31 cellular contexts compared by ENCODE assay signal in genomic region chr19:54668353-54668752, GRCh38. TPM values are rescaled to one million over a fixed set of nuclear protein-coding genes. Genes with fewer than 3 reads are reported as not detected.
DNase-seq lines count a peak whose midpoint lies in the region; ATAC-seq, FAIRE-seq and TF ChIP-seq lines count a peak whose summit lies in the region.
"Had no signal": no experiment of that assay in that cellular context is flagged by ENCODE, and none has a peak within 500 bp of the region (broad histone marks: within the 10 kb centered on the region; RNA-seq: fewer than 3 reads in every experiment).

No MANE protein-coding gene starts in this region.

- H3K27me3 ChIP-seq in HepG2 (ENCODE audit: control insufficient read depth in 1 of 2, insufficient read depth in 2 of 2, low read length in 2 of 2) (no peaks in the 10 kb centered on the region), right lobe of liver (no peaks in the 10 kb centered on the region), MM.1S (replicated peaks; ENCODE audit: insufficient read depth, low read length) (peaks cover 5% of the 10 kb centered on the region; the same call in 1 of the 2 replicates), K562 (ENCODE audit: control insufficient read depth in 2 of 2, insufficient read depth in 2 of 2, low read length in 2 of 2) (peaks cover 9 to 51% of the 10 kb centered on the region in 2 experiments; a peak in 4 of 5 replicates)
- H3K27me3 ChIP-seq: BE2C, BLaER1 had no signal

- DNase-seq in HepG2 (ENCODE audit: low spot score) = no peak
- no peak for DNase-seq in right lobe of liver
- DNase-seq in MM.1S = no peak
- DNase-seq in K562 (ENCODE audit: extremely low read depth in 1 of 4, low spot score in 3 of 4) = no peak
- DNase-seq in stimulated activated naive CD8-positive, alpha-beta T cell treated with anti-CD3 and anti-CD28 coated beads, Interleukin-15, Interleukin-2, amounts not matched to agents 100 U/mL and 50 U/mL, for 24 hours = no peak
- DNase-seq: ACHN; BE2C; C1 segment of cervical spinal cord; CD4-positive, alpha-beta memory T cell; CD4-positive, CD25-positive, alpha-beta regulatory T cell; CD8-positive, alpha-beta memory T cell; COR-L47; DMS 273 treated with DMSO at 0.1 percent for 48 hours; DMS153; DMS53; DMS79; DND-41; EL; GDM1 had no signal

- BruUV-seq in HepG2 (replicated peaks; lab: Mats Ljungman, UMichigan) (no TSS peak), K562 (replicated peaks; lab: Mats Ljungman, UMichigan) (no TSS peak)

- H3K36me3 ChIP-seq in HepG2 (replicated peaks in 1 of 2; ENCODE audit: control insufficient read depth in 1 of 2, insufficient read depth in 2 of 2, low read length in 2 of 2) = no peaks in the 10 kb centered on the region
- H3K36me3 ChIP-seq in right lobe of liver = no peaks in the 10 kb centered on the region
- H3K36me3 ChIP-seq in MM.1S (replicated peaks; ENCODE audit: insufficient read depth, low read length) = no peaks in the 10 kb centered on the region
- H3K36me3 ChIP-seq in K562 (ENCODE audit: control insufficient read depth, insufficient read depth, low read length) = no peaks in the 10 kb centered on the region
- H3K36me3 ChIP-seq: BE2C had no signal

- H3K4me3 ChIP-seq in HepG2 (replicated peaks in 1 of 3; ENCODE audit: insufficient read depth in 1 of 3, low read depth in 2 of 3, low read length in 3 of 3) (no peak overlapping the region), right lobe of liver (no peak overlapping the region), MM.1S (ENCODE audit: low read length) (no peak overlapping the region), K562 (no peak overlapping the region)
- H3K4me3 ChIP-seq: BLaER1, GM12878 had no signal

- no peaks in the 10 kb centered on the region for H4K20me1 ChIP-seq in HepG2 (ENCODE audit: insufficient read depth, low read length)
- H4K20me1 ChIP-seq in MM.1S (ENCODE audit: insufficient read depth, low read length) = no peaks in the 10 kb centered on the region
- peaks cover 5% of the 10 kb centered on the region; the same call in 1 of the 2 replicates for H4K20me1 ChIP-seq in K562 (replicated peaks; ENCODE audit: control insufficient read depth, insufficient read depth, low read length)
- H4K20me1 ChIP-seq: BLaER1 had no signal

- no peak for ATAC-seq in HepG2
- ATAC-seq in right lobe of liver = no peak
- ATAC-seq in K562 = no peak
- ATAC-seq in stimulated activated naive CD8-positive, alpha-beta T cell treated with anti-CD3 and anti-CD28 coated beads, Interleukin-15, Interleukin-2, amounts not matched to agents 100 U/mL and 50 U/mL, for 24 hours = no peak
- no peak for ATAC-seq in HG03571 (IDR thresholded peaks at IDR 0.05; ENCODE audit: unreplicated experiment)
- ATAC-seq: GM12878 had no signal

- no peaks in the 10 kb centered on the region for H3K9me2 ChIP-seq in MM.1S (replicated peaks; ENCODE audit: insufficient read depth, low read length)

- H2AFZ ChIP-seq in HepG2 (ENCODE audit: low read length) (no peak overlapping the region), MM.1S (ENCODE audit: low read length) (no peak overlapping the region), K562 (ENCODE audit: low read depth, low read length) (no peak overlapping the region)

- FAIRE-seq in HepG2 (lab: Jason Lieb, UNC) = no peak
- FAIRE-seq in K562 (lab: Jason Lieb, UNC) = no peak
- FAIRE-seq: GM12878, GM12892, GM18507 had no signal

- TF ChIP-seq POLR2A in HepG2 (IDR thresholded peaks at IDR 0.05; ENCODE audit: insufficient read depth in 1 of 2, low read depth in 2 of 2, low read length in 2 of 2) (no peak), right lobe of liver (IDR thresholded peaks at IDR 0.05) (no peak), K562 (conservative IDR thresholded peaks at IDR 0.05) (no peak)

- peaks cover 8% of the 10 kb centered on the region; the same call in 1 of the 2 replicates for H3F3A ChIP-seq in MM.1S (ENCODE audit: insufficient read depth, low read length)

- TF ChIP-seq CTCF in HepG2 (CRISPR knock-in tag; IDR thresholded peaks at IDR 0.05) (no peak), right lobe of liver (IDR thresholded peaks at IDR 0.05) (no peak), MM.1S (IDR thresholded peaks at IDR 0.05; ENCODE audit: low read length) (no peak), K562 (IDR thresholded peaks at IDR 0.05 in 2 of 3, conservative IDR thresholded peaks at IDR 0.05 in 1 of 3; ENCODE audit: insufficient read depth in 2 of 3, low read depth in 1 of 3, low read length in 3 of 3) (no peak)

- H3K4me2 ChIP-seq in HepG2 (ENCODE audit: low read depth, low read length) (no peak overlapping the region), MM.1S (ENCODE audit: low read depth, low read length) (no peak overlapping the region), K562 (ENCODE audit: insufficient read depth, low read length) (no peak overlapping the region)
- H3K4me2 ChIP-seq: BLaER1 had no signal

- TF ChIP-seq RAD21 in HepG2 (CRISPR knock-in tag; IDR thresholded peaks at IDR 0.05) (no peak), K562 (CRISPR knock-in tag; conservative IDR thresholded peaks at IDR 0.05 in 1 of 2, IDR thresholded peaks at IDR 0.05 in 1 of 2) (no peak)

- no peak overlapping the region for H3K9ac ChIP-seq in HepG2 (ENCODE audit: insufficient read depth, low read depth, low read length)
- H3K9ac ChIP-seq in MM.1S (ENCODE audit: low read length) = no peak overlapping the region
- no peak overlapping the region for H3K9ac ChIP-seq in K562 (ENCODE audit: insufficient read depth in 1 of 2, low read depth in 2 of 2, low read length in 2 of 2)
- H3K9ac ChIP-seq: BLaER1 had no signal

- no peak overlapping the region for H3K27ac ChIP-seq in HepG2 (ENCODE audit: extremely low read length, insufficient read depth, low read length)
- no peak overlapping the region for H3K27ac ChIP-seq in right lobe of liver
- H3K27ac ChIP-seq in MM.1S (ENCODE audit: low read length) = peak overlapping the region; percentile 35; the same call in 1 of the 2 replicates
- H3K27ac ChIP-seq in K562 (ENCODE audit: extremely low read depth, low read depth, low read length) = no peak overlapping the region
- H3K27ac ChIP-seq: 22Rv1, BLaER1 had no signal

- H3K4me1 ChIP-seq in HepG2 (ENCODE audit: insufficient read depth, low read length) = no peaks in the 10 kb centered on the region
- H3K4me1 ChIP-seq in right lobe of liver = no peaks in the 10 kb centered on the region
- H3K4me1 ChIP-seq in MM.1S (ENCODE audit: low read length) = peaks cover 19% of the 10 kb centered on the region
- no peaks in the 10 kb centered on the region for H3K4me1 ChIP-seq in K562 (replicated peaks in 1 of 2; ENCODE audit: control insufficient read depth in 2 of 2, insufficient read depth in 2 of 2, low read length in 2 of 2)
- H3K4me1 ChIP-seq: BE2C had no signal

- TF ChIP-seq EP300 in HepG2 (IDR thresholded peaks at IDR 0.05; ENCODE audit: low read depth in 2 of 2, low read length in 2 of 2) (no peak), HepG2 (CRISPR knock-in tag; IDR thresholded peaks at IDR 0.05; ENCODE audit: borderline replicate concordance) (no peak), K562 (IDR thresholded peaks at IDR 0.05; ENCODE audit: low read length) (no peak)

- WGBS in HepG2 (ENCODE audit: low lambda C conversion rate) = 2% methylated on average over 1 of the region's 1 CpG
- WGBS in right lobe of liver (ENCODE audit: insufficient coverage, low coverage, low lambda C conversion rate, missing lambda C conversion rate) = 24% methylated on average over 1 of the region's 1 CpG
- 0% methylated on average over 1 of the region's 1 CpG for WGBS in K562 (ENCODE audit: insufficient coverage, low coverage, missing lambda C conversion rate)

- in situ Hi-C loops in HepG2 (cut with HindIII; ENCODE audit: extremely low pct_ligation_motif_present, low pct_unique_long_range_greater_than_20kb) (no loop called here), K562 (cut with MboI) (loop anchor here (25.0 kb wide), 1 partner anchor 769 kb away; the partner anchor contains the start of gene SHISA7)

- H3K9me3 ChIP-seq in HepG2 (ENCODE audit: low read length) (no peaks in the 10 kb centered on the region), right lobe of liver (no peaks in the 10 kb centered on the region), MM.1S (replicated peaks; ENCODE audit: insufficient read depth, low read length) (no peaks in the 10 kb centered on the region), K562 (replicated peaks; ENCODE audit: control insufficient read depth, insufficient read depth, low read depth, low read length) (no peaks in the 10 kb centered on the region)

- H3K9me1 ChIP-seq in K562 (ENCODE audit: control insufficient read depth, insufficient read depth, low read length) = no peaks in the 10 kb centered on the region

- POLR2A ChIA-PET in HepG2 (lab: Yijun Ruan, JAX) = no interaction called here
- POLR2A ChIA-PET in K562 (lab: Yijun Ruan, JAX) = no interaction called here

- intact Hi-C loops in HepG2 (cut with micrococcal nuclease; ENCODE audit: unreplicated experiment) = no loop called here
- intact Hi-C loops in right lobe of liver (cut with DNase I) = no loop called here
- intact Hi-C loops in K562 (cut with micrococcal nuclease) = no loop called here

- CTCF ChIA-PET in HepG2 (lab: Yijun Ruan, JAX; ENCODE audit: low intra/inter-chr PET ratio, low total read pairs) = no interaction called here
- CTCF ChIA-PET in K562 (lab: Yijun Ruan, JAX; ENCODE audit: low intra/inter-chr PET ratio) = no interaction called here

- H3K79me2 ChIP-seq in HepG2 (ENCODE audit: insufficient read depth, low read length) = no peaks in the 10 kb centered on the region
- peaks cover 24% of the 10 kb centered on the region for H3K79me2 ChIP-seq in MM.1S (ENCODE audit: low read length)
- no peaks in the 10 kb centered on the region for H3K79me2 ChIP-seq in K562 (ENCODE audit: control insufficient read depth, insufficient read depth, low read length)

RNA-seq across cellular contexts. Expression of gene LILRB4, which starts 5.6 kb away (rescaled TPM):
- total RNA-seq in HepG2 (2016; rRNA removed; fragmentation: Illumina TruSeq; extraction: Trizol) (not detected in 2 replicates), right lobe of liver (1 to 10 TPM; 1.9 to 9.5 (median 2.5) TPM), K562 (2014; rRNA removed) (not detected in 2 replicates), K562 (2014; rRNA removed; fragmentation: Illumina TruSeq; extraction: Trizol) (not detected in 2 replicates), K562 (2015; rRNA removed; fragmentation: Illumina TruSeq; extraction: Trizol) (not detected in 2 replicates), K562 (2021) (not detected in 2 replicates)
- not detected in 2 replicates for total RNA-seq in HepG2 (2016; cell fraction: cytosol; rRNA removed; fragmentation: Illumina TruSeq; extraction: Trizol; ENCODE audit: low read depth)
- not detected in 2 replicates for total RNA-seq in HepG2 (2016; cell fraction: insoluble cytoplasmic fraction; rRNA removed; fragmentation: Illumina TruSeq; extraction: Trizol)
- total RNA-seq in HepG2 (2016; cell fraction: membrane; rRNA removed; fragmentation: Illumina TruSeq; extraction: Trizol) = not detected in 2 replicates
- not detected in 2 replicates for total RNA-seq in HepG2 (2016; cell fraction: nucleus; rRNA removed; fragmentation: Illumina TruSeq; extraction: Trizol)
- polyA plus RNA-seq in HepG2 (2011; rRNA removed) (not detected in 2 replicates), K562 (2011; rRNA removed) (not detected in 2 replicates), K562 (2014; fragmentation: Illumina TruSeq; extraction: Trizol) (not detected in 2 replicates), K562 (2014; fragmentation: Nextera tagmentation; extraction: Ambion mirVana) (not detected), K562 (2014; rRNA removed) (not detected in 2 replicates)
- not detected in 2 replicates for polyA plus RNA-seq in HepG2 (2011; cell fraction: cytosol; rRNA removed)
- not detected in 2 replicates for polyA plus RNA-seq in HepG2 (2011; cell fraction: nucleus; rRNA removed)
- not detected in 2 replicates for polyA plus RNA-seq in HepG2 (2012)
- not detected in 2 replicates for polyA plus RNA-seq in HepG2 (2016; cell fraction: cytosol; fragmentation: Illumina TruSeq; extraction: Trizol; ENCODE audit: low read depth)
- polyA plus RNA-seq in HepG2 (2016; cell fraction: insoluble cytoplasmic fraction; fragmentation: Illumina TruSeq; extraction: Trizol; ENCODE audit: low read depth) = not detected in 2 replicates
- polyA plus RNA-seq in HepG2 (2016; cell fraction: membrane; fragmentation: Illumina TruSeq; extraction: Trizol; ENCODE audit: low read depth) = not detected in 2 replicates
- not detected in 2 replicates for polyA plus RNA-seq in HepG2 (2016; cell fraction: nucleus; fragmentation: Illumina TruSeq; extraction: Trizol; ENCODE audit: insufficient read depth, low read depth)
- polyA minus RNA-seq in HepG2 (2011; rRNA and poly(A)+ RNA removed; ENCODE audit: low replicate concordance) = not detected in 2 replicates
- not detected in 2 replicates for polyA minus RNA-seq in HepG2 (2011; cell fraction: cytosol; rRNA and poly(A)+ RNA removed)
- not detected in 2 replicates for polyA minus RNA-seq in HepG2 (2011; cell fraction: nucleus; rRNA and poly(A)+ RNA removed)
- total RNA-seq in K562 (2011; cell fraction: chromatin; rRNA removed; ENCODE audit: low replicate concordance) = not detected in 2 replicates
- total RNA-seq in K562 (2011; cell fraction: nucleolus; rRNA removed) = not detected in 2 replicates
- total RNA-seq in K562 (2011; cell fraction: nucleoplasm; rRNA removed) = not detected in 2 replicates
- 0.22 TPM in 1 of 2 replicates, not detected in the other for polyA plus RNA-seq in K562 (2011; cell fraction: cytosol; rRNA removed)
- not detected in 2 replicates for polyA plus RNA-seq in K562 (2011; cell fraction: nucleus; rRNA removed)
- 0.21 TPM in 1 of 2 replicates, not detected in the other for polyA plus RNA-seq in K562 (2012)
- polyA minus RNA-seq in K562 (2011; rRNA and poly(A)+ RNA removed) = not detected in 2 replicates
- not detected in 2 replicates for polyA minus RNA-seq in K562 (2011; cell fraction: cytosol; rRNA and poly(A)+ RNA removed)
- polyA minus RNA-seq in K562 (2011; cell fraction: nucleus; rRNA and poly(A)+ RNA removed) = not detected in 2 replicates
- total RNA-seq: A172; A673; CD4-positive, CD25-positive, alpha-beta regulatory T cell; G401 had no signal
- polyA plus RNA-seq: CD4-positive, alpha-beta memory T cell; CD4-positive, CD25-positive, alpha-beta regulatory T cell; CD8-positive, alpha-beta memory T cell had no signal

RNA-seq across cellular contexts. Expression of gene LILRB1, which starts 38.1 kb away (rescaled TPM):
- not detected in 2 replicates for total RNA-seq in HepG2 (2016; rRNA removed; fragmentation: Illumina TruSeq; extraction: Trizol)
- total RNA-seq in HepG2 (2016; cell fraction: cytosol; rRNA removed; fragmentation: Illumina TruSeq; extraction: Trizol; ENCODE audit: low read depth) = not detected in 2 replicates
- total RNA-seq in HepG2 (2016; cell fraction: insoluble cytoplasmic fraction; rRNA removed; fragmentation: Illumina TruSeq; extraction: Trizol) = not detected in 2 replicates
- not detected in 2 replicates for total RNA-seq in HepG2 (2016; cell fraction: membrane; rRNA removed; fragmentation: Illumina TruSeq; extraction: Trizol)
- total RNA-seq in HepG2 (2016; cell fraction: nucleus; rRNA removed; fragmentation: Illumina TruSeq; extraction: Trizol) = not detected in 2 replicates
- not detected in 2 replicates for polyA plus RNA-seq in HepG2 (2011; rRNA removed)
- 0.03 TPM in 1 of 2 replicates, not detected in the other for polyA plus RNA-seq in HepG2 (2011; cell fraction: cytosol; rRNA removed)
- 0.16 TPM in 1 of 2 replicates, not detected in the other for polyA plus RNA-seq in HepG2 (2011; cell fraction: nucleus; rRNA removed)
- not detected in 2 replicates for polyA plus RNA-seq in HepG2 (2012)
- polyA plus RNA-seq in HepG2 (2016; cell fraction: cytosol; fragmentation: Illumina TruSeq; extraction: Trizol; ENCODE audit: low read depth) = not detected in 2 replicates
- not detected in 2 replicates for polyA plus RNA-seq in HepG2 (2016; cell fraction: insoluble cytoplasmic fraction; fragmentation: Illumina TruSeq; extraction: Trizol; ENCODE audit: low read depth)
- polyA plus RNA-seq in HepG2 (2016; cell fraction: membrane; fragmentation: Illumina TruSeq; extraction: Trizol; ENCODE audit: low read depth) = not detected in 2 replicates
- not detected in 2 replicates for polyA plus RNA-seq in HepG2 (2016; cell fraction: nucleus; fragmentation: Illumina TruSeq; extraction: Trizol; ENCODE audit: insufficient read depth, low read depth)
- 0.16 TPM in 1 of 2 replicates, not detected in the other for polyA minus RNA-seq in HepG2 (2011; rRNA and poly(A)+ RNA removed; ENCODE audit: low replicate concordance)
- not detected in 2 replicates for polyA minus RNA-seq in HepG2 (2011; cell fraction: cytosol; rRNA and poly(A)+ RNA removed)
- not detected in 2 replicates for polyA minus RNA-seq in HepG2 (2011; cell fraction: nucleus; rRNA and poly(A)+ RNA removed)
- total RNA-seq in right lobe of liver = 10 to 100 TPM in 1 of 6 experiments, 1 to 10 TPM in 5; 1.7 to 21.9 (median 4.1) TPM
- total RNA-seq in K562 (2011; cell fraction: chromatin; rRNA removed; ENCODE audit: low replicate concordance) = not detected in 2 replicates
- total RNA-seq in K562 (2011; cell fraction: nucleolus; rRNA removed) = not detected in 2 replicates
- total RNA-seq in K562 (2011; cell fraction: nucleoplasm; rRNA removed) = not detected in 2 replicates
- not detected in 2 replicates for total RNA-seq in K562 (2014; rRNA removed)
- total RNA-seq in K562 (2014; rRNA removed; fragmentation: Illumina TruSeq; extraction: Trizol) = not detected in 2 replicates
- total RNA-seq in K562 (2015; rRNA removed; fragmentation: Illumina TruSeq; extraction: Trizol) = not detected in 2 replicates
- not detected in 2 replicates for total RNA-seq in K562 (2021)
- not detected in 2 replicates for polyA plus RNA-seq in K562 (2011; rRNA removed)
- not detected in 2 replicates for polyA plus RNA-seq in K562 (2011; cell fraction: cytosol; rRNA removed)
- 0.06 TPM in 1 of 2 replicates, not detected in the other for polyA plus RNA-seq in K562 (2011; cell fraction: nucleus; rRNA removed)
- polyA plus RNA-seq in K562 (2012) = not detected in 2 replicates
- polyA plus RNA-seq in K562 (2014; fragmentation: Illumina TruSeq; extraction: Trizol) = not detected in 2 replicates
- not detected for polyA plus RNA-seq in K562 (2014; fragmentation: Nextera tagmentation; extraction: Ambion mirVana)
- polyA plus RNA-seq in K562 (2014; rRNA removed) = not detected in 2 replicates
- polyA minus RNA-seq in K562 (2011; rRNA and poly(A)+ RNA removed) = not detected in 2 replicates
- not detected in 2 replicates for polyA minus RNA-seq in K562 (2011; cell fraction: cytosol; rRNA and poly(A)+ RNA removed)
- polyA minus RNA-seq in K562 (2011; cell fraction: nucleus; rRNA and poly(A)+ RNA removed) = not detected in 2 replicates
- total RNA-seq: A172; A673; CD4-positive, CD25-positive, alpha-beta regulatory T cell; Daoy; G401 had no signal
- polyA plus RNA-seq: AG04450 had no signal

RNA-seq across cellular contexts. Expression of gene KIR3DL3, which starts 55.9 kb away (rescaled TPM):
- total RNA-seq in HepG2 (2016; rRNA removed; fragmentation: Illumina TruSeq; extraction: Trizol) (not detected in 2 replicates), right lobe of liver (not detected), K562 (2014; rRNA removed) (not detected in 2 replicates), K562 (2014; rRNA removed; fragmentation: Illumina TruSeq; extraction: Trizol) (not detected in 2 replicates), K562 (2015; rRNA removed; fragmentation: Illumina TruSeq; extraction: Trizol) (not detected in 2 replicates), K562 (2021) (not detected in 2 replicates)
- not detected in 2 replicates for total RNA-seq in HepG2 (2016; cell fraction: cytosol; rRNA removed; fragmentation: Illumina TruSeq; extraction: Trizol; ENCODE audit: low read depth)
- total RNA-seq in HepG2 (2016; cell fraction: insoluble cytoplasmic fraction; rRNA removed; fragmentation: Illumina TruSeq; extraction: Trizol) = not detected in 2 replicates
- total RNA-seq in HepG2 (2016; cell fraction: membrane; rRNA removed; fragmentation: Illumina TruSeq; extraction: Trizol) = not detected in 2 replicates
- total RNA-seq in HepG2 (2016; cell fraction: nucleus; rRNA removed; fragmentation: Illumina TruSeq; extraction: Trizol) = not detected in 2 replicates
- polyA plus RNA-seq in HepG2 (2011; rRNA removed) (not detected in 2 replicates), K562 (2011; rRNA removed) (not detected in 2 replicates), K562 (2014; fragmentation: Illumina TruSeq; extraction: Trizol) (not detected in 2 replicates), K562 (2014; fragmentation: Nextera tagmentation; extraction: Ambion mirVana) (under 1 TPM in 1 of 2 experiments, not detected in 1; 0.11 TPM), K562 (2014; rRNA removed) (not detected in 2 replicates)
- polyA plus RNA-seq in HepG2 (2011; cell fraction: cytosol; rRNA removed) = not detected in 2 replicates
- not detected in 2 replicates for polyA plus RNA-seq in HepG2 (2011; cell fraction: nucleus; rRNA removed)
- not detected in 2 replicates for polyA plus RNA-seq in HepG2 (2012)
- polyA plus RNA-seq in HepG2 (2016; cell fraction: cytosol; fragmentation: Illumina TruSeq; extraction: Trizol; ENCODE audit: low read depth) = not detected in 2 replicates
- not detected in 2 replicates for polyA plus RNA-seq in HepG2 (2016; cell fraction: insoluble cytoplasmic fraction; fragmentation: Illumina TruSeq; extraction: Trizol; ENCODE audit: low read depth)
- not detected in 2 replicates for polyA plus RNA-seq in HepG2 (2016; cell fraction: membrane; fragmentation: Illumina TruSeq; extraction: Trizol; ENCODE audit: low read depth)
- polyA plus RNA-seq in HepG2 (2016; cell fraction: nucleus; fragmentation: Illumina TruSeq; extraction: Trizol; ENCODE audit: insufficient read depth, low read depth) = not detected in 2 replicates
- not detected in 2 replicates for polyA minus RNA-seq in HepG2 (2011; rRNA and poly(A)+ RNA removed; ENCODE audit: low replicate concordance)
- polyA minus RNA-seq in HepG2 (2011; cell fraction: cytosol; rRNA and poly(A)+ RNA removed) = not detected in 2 replicates
- not detected in 2 replicates for polyA minus RNA-seq in HepG2 (2011; cell fraction: nucleus; rRNA and poly(A)+ RNA removed)
- not detected in 2 replicates for total RNA-seq in K562 (2011; cell fraction: chromatin; rRNA removed; ENCODE audit: low replicate concordance)
- not detected in 2 replicates for total RNA-seq in K562 (2011; cell fraction: nucleolus; rRNA removed)
- not detected in 2 replicates for total RNA-seq in K562 (2011; cell fraction: nucleoplasm; rRNA removed)
- polyA plus RNA-seq in K562 (2011; cell fraction: cytosol; rRNA removed) = not detected in 2 replicates
- polyA plus RNA-seq in K562 (2011; cell fraction: nucleus; rRNA removed) = not detected in 2 replicates
- not detected in 2 replicates for polyA plus RNA-seq in K562 (2012)
- polyA minus RNA-seq in K562 (2011; rRNA and poly(A)+ RNA removed) = not detected in 2 replicates
- not detected in 2 replicates for polyA minus RNA-seq in K562 (2011; cell fraction: cytosol; rRNA and poly(A)+ RNA removed)
- polyA minus RNA-seq in K562 (2011; cell fraction: nucleus; rRNA and poly(A)+ RNA removed) = not detected in 2 replicates
- total RNA-seq: A172; A673; CD4-positive, alpha-beta memory T cell; CD4-positive, CD25-positive, alpha-beta regulatory T cell; CD8-positive, alpha-beta memory T cell; Daoy; G401; GM12878 had no signal
- polyA plus RNA-seq: AG04450; CD14-positive monocyte; CD4-positive, alpha-beta memory T cell; CD4-positive, CD25-positive, alpha-beta regulatory T cell; GM12878 had no signal

Comparison
In these comparisons a context has a peak if more than half of its experiments do, and no peak if none do; other contexts are left out.
1. Of the 241 proteins assayed by ChIP-seq in both HepG2 and K562: peak only in HepG2: MAFF; only in K562: MAFG; in both: none; in neither: 238; mixed calls (peak in some experiments, not most) for 1.